7 cellular contexts compared by ENCODE assay signal in genomic region chr2:9336209-9336533, GRCh38.
DNase-seq lines count a peak whose midpoint lies in the region; ATAC-seq, FAIRE-seq and TF ChIP-seq lines count a peak whose summit lies in the region.

No MANE protein-coding gene starts in this region.

- H3K9me3 ChIP-seq in Karpas-422 (ENCODE audit: low read length), result no peaks in the 10 kb centered on the region

- DNase-seq in GM18507 (ENCODE audit: extremely low spot score, insufficient read length, low read depth) (peak; percentile 5), Karpas-422 (peak; percentile 51), lung microvascular endothelial cell (ENCODE audit: low read depth in 2 of 2) (peak; percentile 24 to 45), HPDE6-E6E7 (ENCODE audit: extremely low spot score) (no peak), nucleus accumbens (lab: John Stamatoyannopoulos, UW) (no peak)

- H3K27me3 ChIP-seq in Karpas-422 (ENCODE audit: low read length), result no peaks in the 10 kb centered on the region

- peaks cover 3% of the 10 kb centered on the region for H3K4me1 ChIP-seq in Karpas-422 (ENCODE audit: low read length)

- no peaks in the 10 kb centered on the region for H3K79me2 ChIP-seq in Karpas-422 (ENCODE audit: low read length)

- H3K27ac ChIP-seq in Karpas-422 (ENCODE audit: low read length), result no peak overlapping the region

- no peaks in the 10 kb centered on the region for H3K9me2 ChIP-seq in Karpas-422 (replicated peaks; ENCODE audit: insufficient read depth, low read length)

- no peak overlapping the region for H2AFZ ChIP-seq in Karpas-422 (ENCODE audit: low read length)

- no peak for FAIRE-seq in GM18507 (lab: Jason Lieb, UNC)

- H3K36me3 ChIP-seq in Karpas-422 (ENCODE audit: insufficient read depth, low read length), result no peaks in the 10 kb centered on the region

- no peaks in the 10 kb centered on the region for H4K20me1 ChIP-seq in Karpas-422 (ENCODE audit: insufficient read depth, low read depth, low read length)

- no peak overlapping the region for H3K4me2 ChIP-seq in Karpas-422 (ENCODE audit: low read depth, low read length, poor library complexity, severe bottlenecking)

- peak; percentile 73 for ATAC-seq in SK-N-SH treated with all-trans-retinoic acid at 6 μM for 48 hours
- no peak for ATAC-seq in HG03139 (IDR thresholded peaks at IDR 0.05; ENCODE audit: unreplicated experiment)

- no peak overlapping the region for H3K4me3 ChIP-seq in Karpas-422 (ENCODE audit: low read length)

- H3K9ac ChIP-seq in Karpas-422 (ENCODE audit: low read length), result no peak overlapping the region

TF ChIP-seq in SK-N-SH treated with all-trans-retinoic acid at 6 μM for 48 hours, 23 proteins besides CTCF, POLR2A, EP300 and RAD21:
- no peak for TF ChIP-seq CSRNP3 (CRISPR knock-in tag; IDR thresholded peaks at IDR 0.05)
- TF ChIP-seq RARB (CRISPR knock-in tag; IDR thresholded peaks at IDR 0.05), result no peak
- TF ChIP-seq GLIS3 (CRISPR knock-in tag; IDR thresholded peaks at IDR 0.05), result no peak
- no peak for TF ChIP-seq CSDC2 (CRISPR knock-in tag; IDR thresholded peaks at IDR 0.05)

Comparison
In these comparisons a context has a peak if more than half of its experiments do, and no peak if none do; other contexts are left out.
1. DNase-seq: peak in GM18507 (single experiment), Karpas-422 (single experiment) and lung microvascular endothelial cell (2 of 2); none in HPDE6-E6E7 (single experiment) and nucleus accumbens (0 of 56).